In the genomic region with DNA sequence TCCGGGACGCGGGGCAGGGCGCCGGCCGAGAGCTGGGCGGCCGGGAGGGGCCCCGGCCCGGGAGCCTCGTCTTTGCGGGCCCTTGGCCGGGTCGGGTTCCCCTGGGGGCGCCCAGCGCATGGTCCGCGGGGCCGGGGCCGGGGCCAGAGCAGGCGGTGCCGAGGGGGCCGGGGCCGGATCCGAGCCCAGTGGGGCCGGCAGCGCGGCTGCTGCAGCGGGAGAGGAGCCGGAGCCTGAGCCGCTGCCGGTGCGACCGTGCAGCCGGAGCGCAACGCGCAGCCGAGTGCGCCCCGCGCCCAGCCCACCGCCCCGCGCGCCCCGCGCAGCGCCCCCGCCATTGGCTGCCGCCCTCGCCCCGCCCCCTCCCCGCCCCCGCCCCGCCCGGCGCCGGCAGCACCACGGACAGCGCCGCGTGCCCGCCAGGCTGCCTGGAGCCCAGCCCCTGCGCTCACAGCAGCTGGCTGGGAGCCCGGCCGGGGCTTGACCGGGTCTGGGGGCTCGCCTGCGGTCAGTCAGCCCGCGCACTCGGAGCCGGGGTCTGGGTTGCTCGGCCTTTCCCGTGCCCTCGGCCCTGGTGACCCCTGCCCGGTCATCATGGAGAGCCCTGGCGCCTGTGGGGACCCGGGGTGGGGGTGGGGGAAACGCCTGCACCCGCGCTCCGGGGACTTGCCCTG, we compare ENCODE assay signal across 8 cellular contexts. TPM values are rescaled to one million over a fixed set of nuclear protein-coding genes. Genes with fewer than 3 reads are reported as not detected.
DNase-seq lines count a peak whose midpoint lies in the region; ATAC-seq and TF ChIP-seq lines count a peak whose summit lies in the region.

A gene (minus strand): TSS at position 287 of the 674 bp plus-strand sequence. CDS start 308 bp downstream, outside the sequence.

- H3K27ac ChIP-seq in heart left ventricle = no peak within 1 kb of the TSS

- peak in 3 of 4 donors; percentile 61 to 82 (median 68) for ATAC-seq in heart left ventricle

- no peak for TF ChIP-seq CTCF in heart left ventricle (IDR thresholded peaks at IDR 0.05)

- H3K27me3 ChIP-seq in heart left ventricle = peaks cover 42 to 87% (median 69%) of the 10 kb centered on the region in 9 donors

- H3K4me1 ChIP-seq in heart left ventricle = peaks cover 0 to 29% (median 10%) of the 10 kb centered on the region in 12 donors

- TF ChIP-seq POLR2A in heart left ventricle (IDR thresholded peaks at IDR 0.05) = no peak

- DNase-seq in NOMO-1 (lab: John Stamatoyannopoulos, UW; ENCODE audit: unreplicated experiment in 2 of 2) (peak; percentile 19 to 32), NOMO-1 treated with dmso at 0.1 percent for 144 hours (lab: John Stamatoyannopoulos, UW; ENCODE audit: unreplicated experiment) (no peak), NCI-H526 treated with DMSO at 0.1 percent for 48 hours (lab: John Stamatoyannopoulos, UW) (peak; percentile 23), heart left ventricle (peak in 1 of 5 donors; percentile 44), skeletal muscle cell (ENCODE audit: low read depth) (no peak), NCI-H2029 treated with DMSO at 0.1 percent for 48 hours (lab: John Stamatoyannopoulos, UW) (no peak), LoVo (ENCODE audit: low spot score) (no peak)
- peak; percentile 77 for DNase-seq in activated effector memory CD4-positive, alpha-beta T cell treated with anti-CD3 and anti-CD28 coated beads, Interleukin-2, amount 50 U/mL, for 16 hours

- 1 to 2% (median 1%) methylated on average over 10 to 84 of the region's 84 CpGs for WGBS in heart left ventricle, 4 donors

- H3K9me3 ChIP-seq in heart left ventricle = no peaks in the 10 kb centered on the region

- H3K36me3 ChIP-seq in heart left ventricle = no peaks in the 10 kb centered on the region

- intact Hi-C loops in heart left ventricle (cut with DNase I) = no loop called here

- H3K4me3 ChIP-seq in heart left ventricle (peak within 1 kb of the TSS in 11 of 12 donors; percentile 5 to 61 (median 32)), skeletal muscle cell (ENCODE audit: low read depth, low read length) (peak within 1 kb of the TSS; percentile 17)

RNA-seq across cellular contexts. Expression of the gene that starts here (rescaled TPM):
- not detected for total RNA-seq in heart left ventricle
- not detected for polyA plus RNA-seq in heart left ventricle

Comparison
In these comparisons a context has a peak if more than half of its experiments do, and no peak if none do; other contexts are left out.
1. DNase-seq: peak in NOMO-1 (2 of 2), NCI-H526 treated with DMSO at 0.1 percent for 48 hours (single experiment) and activated effector memory CD4-positive, alpha-beta T cell treated with anti-CD3 and anti-CD28 coated beads, Interleukin-2, amount 50 U/mL, for 16 hours (single experiment); none in NOMO-1 treated with dmso at 0.1 percent for 144 hours (single experiment), skeletal muscle cell (single experiment), NCI-H2029 treated with DMSO at 0.1 percent for 48 hours (single experiment) and LoVo (single experiment).
2. Peak in ATAC-seq and H3K4me3 ChIP-seq in heart left ventricle; RNA of the gene not detected or under 1 TPM.